In genomic region chr11:35944503-35945136, GRCh38 we compare ENCODE assay signal across 8 cellular contexts. TPM values are rescaled to one million over a fixed set of nuclear protein-coding genes. Genes with fewer than 3 reads are reported as not detected.
DNase-seq lines count a peak whose midpoint lies in the region; ATAC-seq and TF ChIP-seq lines count a peak whose summit lies in the region.

No MANE protein-coding gene starts in this region.

- H3K27ac ChIP-seq in osteoblast (ENCODE audit: low read depth, low read length): peak overlapping the region; percentile 60

- H3K4me1 ChIP-seq in osteoblast (ENCODE audit: insufficient read depth, low read length): peaks cover 12% of the 10 kb centered on the region

- no peaks in the 10 kb centered on the region for H3K36me3 ChIP-seq in osteoblast (ENCODE audit: insufficient read depth, low read length)

- H3K27me3 ChIP-seq in osteoblast (ENCODE audit: insufficient read depth, low read length): no peaks in the 10 kb centered on the region

- H3K79me2 ChIP-seq in osteoblast (ENCODE audit: insufficient read depth, low read length): peaks cover 40% of the 10 kb centered on the region

- TF ChIP-seq CTCF in fibroblast of pulmonary artery (IDR thresholded peaks at IDR 0.05; ENCODE audit: low read length, missing control alignments) (no peak), osteoblast (IDR thresholded peaks at IDR 0.05; ENCODE audit: extremely low read depth, low read depth, low read length) (no peak)

- in situ Hi-C loops in SK-MEL-5 (cut with HindIII; ENCODE audit: low pct_unique_long_range_greater_than_20kb, low sequenced_read_pairs): no loop called here

- H4K20me1 ChIP-seq in osteoblast (ENCODE audit: insufficient read depth, low read length): peaks cover 8% of the 10 kb centered on the region

- DNase-seq in ELF-1 (ENCODE audit: low read depth, low spot score) (peak; percentile 37), SK-MEL-5 (ENCODE audit: low read depth, low spot score) (peak; percentile 30), fibroblast of pulmonary artery (ENCODE audit: low read depth) (peak; percentile 27), osteoblast (ENCODE audit: insufficient read length, low spot score, missing footprints) (peak; percentile 78), DMS79 (lab: John Stamatoyannopoulos, UW) (no peak), NCI-H2196 (lab: John Stamatoyannopoulos, UW; ENCODE audit: unreplicated experiment) (no peak)
- no peak for DNase-seq in stimulated activated CD4-positive, alpha-beta T cell treated with anti-CD3 and anti-CD28 coated beads, Interleukin-4, amount 100 ng/mL, for 1 hour

- H3K4me2 ChIP-seq in osteoblast (ENCODE audit: insufficient read depth, low read length): peak overlapping the region; percentile 84

- no peak for ATAC-seq in GM21367 (IDR thresholded peaks at IDR 0.05; ENCODE audit: unreplicated experiment)

- peak overlapping the region; percentile 81 for H3K4me3 ChIP-seq in fibroblast of pulmonary artery (replicated peaks; ENCODE audit: low read depth, low read length)
- peak overlapping the region; percentile 77 for H3K4me3 ChIP-seq in osteoblast (ENCODE audit: insufficient read depth, low read length)

- no peaks in the 10 kb centered on the region for H3K9me3 ChIP-seq in osteoblast (ENCODE audit: low read depth, low read length)

- H2AFZ ChIP-seq in osteoblast (ENCODE audit: low read length): peak overlapping the region; percentile 83

RNA-seq across cellular contexts. Expression of gene LDLRAD3, which starts 0.8 kb away (rescaled TPM):
- 28.6 and 30.0 TPM in 2 replicates for total RNA-seq in SK-MEL-5 (2014; rRNA removed; shearing (Covaris generic))
- polyA plus RNA-seq in SK-MEL-5 (2015; cell fraction: cytosol; rRNA removed): 80.0 and 103 TPM in 2 replicates
- polyA plus RNA-seq in SK-MEL-5 (2015; cell fraction: nucleus; rRNA removed): 27.7 and 30.2 TPM in 2 replicates
- 8.5 and 10.5 TPM in 2 replicates for total RNA-seq in osteoblast

Comparison
In these comparisons a context has a peak if more than half of its experiments do, and no peak if none do; other contexts are left out.
1. DNase-seq: peak in ELF-1 (single experiment), SK-MEL-5 (single experiment), fibroblast of pulmonary artery (single experiment) and osteoblast (single experiment); none in stimulated activated CD4-positive, alpha-beta T cell treated with anti-CD3 and anti-CD28 coated beads, Interleukin-4, amount 100 ng/mL, for 1 hour (single experiment), DMS79 (single experiment) and NCI-H2196 (single experiment).